9 cellular contexts compared by ENCODE assay signal in genomic region chr17:44014133-44014436, GRCh38. TPM values are rescaled to one million over a fixed set of nuclear protein-coding genes. Genes with fewer than 3 reads are reported as not detected.
DNase-seq lines count a peak whose midpoint lies in the region; ATAC-seq, FAIRE-seq and TF ChIP-seq lines count a peak whose summit lies in the region.
"Had no signal": no experiment of that assay in that cellular context is flagged by ENCODE, and none has a peak within 500 bp of the region (broad histone marks: within the 10 kb centered on the region; RNA-seq: fewer than 3 reads in every experiment).

No MANE protein-coding gene starts in this region.

- CTCF ChIA-PET in K562 (lab: Yijun Ruan, JAX; ENCODE audit: low intra/inter-chr PET ratio), result no interaction called here

- no peaks in the 10 kb centered on the region for H3K27me3 Mint-ChIP-seq in activated T-cell treated with anti-CD3 and anti-CD28 coated beads, Interleukin-2, amount 50 U/mL, for 4 hours (ENCODE audit: low read depth)
- no peaks in the 10 kb centered on the region for H3K27me3 Mint-ChIP-seq in type B pancreatic cell

- H3K9me1 ChIP-seq in K562 (ENCODE audit: control insufficient read depth, insufficient read depth, low read length), result no peaks in the 10 kb centered on the region

- peaks cover 13% of the 10 kb centered on the region for H3K36me3 Mint-ChIP-seq in activated T-cell treated with anti-CD3 and anti-CD28 coated beads, Interleukin-2, amount 50 U/mL, for 4 hours (ENCODE audit: insufficient read depth)
- peaks cover 13% of the 10 kb centered on the region for H3K36me3 Mint-ChIP-seq in type B pancreatic cell

- H3K4me3 ChIP-seq in K562 (peak overlapping the region; percentile 72), lower lobe of right lung (peak overlapping the region; percentile 84)

- intact Hi-C loops in K562 (cut with micrococcal nuclease) (loop anchor here (10.0 kb wide), 1 partner anchor 151 kb away; no protein-coding TSS in a partner anchor), lower lobe of right lung (cut with DNase I) (no loop called here)

- no peak for TF ChIP-seq EP300 in K562 (IDR thresholded peaks at IDR 0.05; ENCODE audit: low read length)

- H3K4me3 Mint-ChIP-seq in activated T-cell treated with anti-CD3 and anti-CD28 coated beads, Interleukin-2, amount 50 U/mL, for 4 hours, result peak overlapping the region; percentile 99
- peak overlapping the region; percentile 97 for H3K4me3 Mint-ChIP-seq in type B pancreatic cell

- no peak for DNase-seq in activated T-cell treated with anti-CD3 and anti-CD28 coated beads, Interleukin-2, amount 50 U/mL, for 4 hours
- DNase-seq in activated T-cell treated with anti-CD3 and anti-CD28 coated beads, Interleukin-2, amount 50 U/mL, for 48 hours, result no peak
- DNase-seq in K562 (ENCODE audit: extremely low read depth in 1 of 4, low spot score in 3 of 4) (no peak), lower lobe of right lung (no peak), type B pancreatic cell (ENCODE audit: extremely low spot score, unreplicated experiment) (no peak)

- in situ Hi-C loops in K562 (cut with MboI), result no loop called here

- H3K27ac ChIP-seq in K562 (ENCODE audit: extremely low read depth, low read depth, low read length) (peak overlapping the region; percentile 73; the same call in 2 of the 3 replicates), lower lobe of right lung (peak overlapping the region; percentile 82)

- WGBS in K562 (ENCODE audit: insufficient coverage, low coverage, missing lambda C conversion rate), result 8% methylated on average over 11 of the region's 12 CpGs

- H2AFZ ChIP-seq in K562 (ENCODE audit: low read depth, low read length), result peak overlapping the region; percentile 97

- H3K27me3 ChIP-seq in K562 (ENCODE audit: control insufficient read depth in 2 of 2, insufficient read depth in 2 of 2, low read length in 2 of 2) (no peaks in the 10 kb centered on the region), lower lobe of right lung (ENCODE audit: low read depth) (no peaks in the 10 kb centered on the region)

- TF ChIP-seq CTCF in K562 (IDR thresholded peaks at IDR 0.05 in 2 of 3, conservative IDR thresholded peaks at IDR 0.05 in 1 of 3; ENCODE audit: insufficient read depth in 2 of 3, low read depth in 1 of 3, low read length in 3 of 3) (no peak), lower lobe of right lung (IDR thresholded peaks at IDR 0.05) (no peak), type B pancreatic cell (conservative IDR thresholded peaks at IDR 0.05) (no peak)

- H3K4me1 Mint-ChIP-seq in activated T-cell treated with anti-CD3 and anti-CD28 coated beads, Interleukin-2, amount 50 U/mL, for 4 hours (ENCODE audit: low read depth), result peaks cover 8% of the 10 kb centered on the region
- peaks cover 11% of the 10 kb centered on the region for H3K4me1 Mint-ChIP-seq in type B pancreatic cell (ENCODE audit: unreplicated experiment)

- peak overlapping the region; percentile 92 to 99 for H3K9ac ChIP-seq in K562 (ENCODE audit: insufficient read depth in 1 of 2, low read depth in 2 of 2, low read length in 2 of 2)

- H3K9me3 ChIP-seq in K562 (replicated peaks; ENCODE audit: control insufficient read depth, insufficient read depth, low read depth, low read length), result no peaks in the 10 kb centered on the region
- H3K9me3 ChIP-seq in lower lobe of right lung, result no peaks in the 10 kb centered on the region

- H3K9me3 Mint-ChIP-seq in activated T-cell treated with anti-CD3 and anti-CD28 coated beads, Interleukin-2, amount 50 U/mL, for 4 hours, result no peaks in the 10 kb centered on the region
- H3K9me3 Mint-ChIP-seq in type B pancreatic cell, result no peaks in the 10 kb centered on the region

- no peak for TF ChIP-seq POLR2A in K562 (conservative IDR thresholded peaks at IDR 0.05)

- no peaks in the 10 kb centered on the region for H4K20me1 ChIP-seq in K562 (replicated peaks; ENCODE audit: control insufficient read depth, insufficient read depth, low read length)

- POLR2A ChIA-PET in K562 (lab: Yijun Ruan, JAX), result interaction anchor here (0.7 to 1.1 kb wide), 3 partner anchors 15 to 27 kb away, joined by 3 to 4 read pairs (median 4); no protein-coding TSS in a partner anchor

- no peak for FAIRE-seq in K562 (lab: Jason Lieb, UNC)
- FAIRE-seq: TTC549 had no signal

- no TSS peak for BruUV-seq in K562 (replicated peaks; lab: Mats Ljungman, UMichigan)

- H3K4me2 ChIP-seq in K562 (ENCODE audit: insufficient read depth, low read length), result peak overlapping the region; percentile 89

- H3K4me1 ChIP-seq in K562 (replicated peaks in 1 of 2; ENCODE audit: control insufficient read depth in 2 of 2, insufficient read depth in 2 of 2, low read length in 2 of 2) (peaks cover 14 to 20% of the 10 kb centered on the region in 2 experiments; a peak in 4 of 5 replicates), lower lobe of right lung (peaks cover 10% of the 10 kb centered on the region)

- H3K79me2 ChIP-seq in K562 (ENCODE audit: control insufficient read depth, insufficient read depth, low read length), result peaks cover 12% of the 10 kb centered on the region; the same call in 2 of the 3 replicates

- no peak for TF ChIP-seq RAD21 in K562 (CRISPR knock-in tag; conservative IDR thresholded peaks at IDR 0.05 in 1 of 2, IDR thresholded peaks at IDR 0.05 in 1 of 2)

- peak overlapping the region; percentile 94 for H3K27ac Mint-ChIP-seq in type B pancreatic cell

- ATAC-seq in activated T-cell treated with anti-CD3 and anti-CD28 coated beads, Interleukin-2, amount 50 U/mL, for 4 hours, result peak in 1 of 2 donors; percentile 21
- ATAC-seq in K562, result no peak; the same call in 2 of the 3 replicates
- peak; percentile 2 to 30 for ATAC-seq in lower lobe of right lung
- ATAC-seq in HG03095 (IDR thresholded peaks at IDR 0.05; ENCODE audit: unreplicated experiment), result no peak
- no peak for ATAC-seq in GM18909 (IDR thresholded peaks at IDR 0.05; ENCODE audit: poor library complexity, unreplicated experiment)
- ATAC-seq in HG02798 (IDR thresholded peaks at IDR 0.05; ENCODE audit: poor library complexity, unreplicated experiment), result no peak

- peaks cover 16% of the 10 kb centered on the region; the same call in 1 of the 3 replicates for H3K36me3 ChIP-seq in K562 (ENCODE audit: control insufficient read depth, insufficient read depth, low read length)
- peaks cover 26% of the 10 kb centered on the region for H3K36me3 ChIP-seq in lower lobe of right lung

RNA-seq across cellular contexts. Expression of gene TMEM101, which starts 0.7 kb away (rescaled TPM):
- 10 to 100 TPM; 20.2 to 23.1 (median 22.5) TPM for total RNA-seq in activated T-cell treated with anti-CD3 and anti-CD28 coated beads, Interleukin-2, amount 50 U/mL, for 4 hours
- 29.2 and 76.2 TPM in 2 replicates for total RNA-seq in K562 (2011; cell fraction: chromatin; rRNA removed; ENCODE audit: low replicate concordance)
- total RNA-seq in K562 (2011; cell fraction: nucleolus; rRNA removed), result 97.2 and 110 TPM in 2 replicates
- 81.8 and 82.7 TPM in 2 replicates for total RNA-seq in K562 (2011; cell fraction: nucleoplasm; rRNA removed)
- total RNA-seq in K562 (2014; rRNA removed), result 42.8 and 45.1 TPM in 2 replicates
- 17.8 and 22.4 TPM in 2 replicates for total RNA-seq in K562 (2014; rRNA removed; fragmentation: Illumina TruSeq; extraction: Trizol)
- 27.2 and 30.8 TPM in 2 replicates for total RNA-seq in K562 (2015; rRNA removed; fragmentation: Illumina TruSeq; extraction: Trizol)
- 35.6 and 37.8 TPM in 2 replicates for total RNA-seq in K562 (2021)
- 35.4 and 49.7 TPM in 2 replicates for polyA plus RNA-seq in K562 (2011; rRNA removed)
- polyA plus RNA-seq in K562 (2011; cell fraction: cytosol; rRNA removed), result 81.1 and 94.4 TPM in 2 replicates
- polyA plus RNA-seq in K562 (2011; cell fraction: nucleus; rRNA removed), result 33.4 and 33.8 TPM in 2 replicates
- 39.5 and 56.3 TPM in 2 replicates for polyA plus RNA-seq in K562 (2012)
- 21.2 and 31.4 TPM in 2 replicates for polyA plus RNA-seq in K562 (2014; fragmentation: Illumina TruSeq; extraction: Trizol)
- 100 to 1,000 TPM in 1 of 2 experiments, 10 to 100 TPM in 1; 79.4 to 110 TPM for polyA plus RNA-seq in K562 (2014; fragmentation: Nextera tagmentation; extraction: Ambion mirVana)
- 50.9 and 55.7 TPM in 2 replicates for polyA plus RNA-seq in K562 (2014; rRNA removed)
- polyA minus RNA-seq in K562 (2011; rRNA and poly(A)+ RNA removed), result 34.9 and 37.8 TPM in 2 replicates
- polyA minus RNA-seq in K562 (2011; cell fraction: cytosol; rRNA and poly(A)+ RNA removed), result 18.9 and 27.4 TPM in 2 replicates
- polyA minus RNA-seq in K562 (2011; cell fraction: nucleus; rRNA and poly(A)+ RNA removed), result 13.7 and 19.7 TPM in 2 replicates
- 28.4 TPM for total RNA-seq in lower lobe of right lung
- total RNA-seq in type B pancreatic cell (ENCODE audit: low replicate concordance), result 33.8 and 34.4 TPM in 2 replicates

RNA-seq across cellular contexts. Expression of gene NAGS, which starts 9.7 kb away (rescaled TPM):
- total RNA-seq in activated T-cell treated with anti-CD3 and anti-CD28 coated beads, Interleukin-2, amount 50 U/mL, for 4 hours, result under 1 TPM; 0.25 to 0.52 (median 0.45) TPM
- total RNA-seq in K562 (2011; cell fraction: chromatin; rRNA removed; ENCODE audit: low replicate concordance), result not detected in 2 replicates
- total RNA-seq in K562 (2011; cell fraction: nucleolus; rRNA removed), result not detected in 2 replicates
- total RNA-seq in K562 (2011; cell fraction: nucleoplasm; rRNA removed), result not detected in 2 replicates
- total RNA-seq in K562 (2014; rRNA removed) (not detected in 2 replicates), K562 (2014; rRNA removed; fragmentation: Illumina TruSeq; extraction: Trizol) (not detected in 2 replicates), K562 (2015; rRNA removed; fragmentation: Illumina TruSeq; extraction: Trizol) (not detected in 2 replicates), K562 (2021) (not detected in 2 replicates), lower lobe of right lung (6.4 TPM), type B pancreatic cell (ENCODE audit: low replicate concordance) (1.9 and 2.1 TPM in 2 replicates)
- polyA plus RNA-seq in K562 (2011; rRNA removed) (0.03 TPM in 1 of 2 replicates, not detected in the other), K562 (2014; fragmentation: Illumina TruSeq; extraction: Trizol) (0.10 TPM in 1 of 2 replicates, not detected in the other), K562 (2014; fragmentation: Nextera tagmentation; extraction: Ambion mirVana) (not detected), K562 (2014; rRNA removed) (0.28 TPM in 1 of 2 replicates, not detected in the other)
- 0.12 TPM in 1 of 2 replicates, not detected in the other for polyA plus RNA-seq in K562 (2011; cell fraction: cytosol; rRNA removed)
- not detected in 2 replicates for polyA plus RNA-seq in K562 (2011; cell fraction: nucleus; rRNA removed)
- polyA plus RNA-seq in K562 (2012), result 0.10 and 0.11 TPM in 2 replicates
- not detected in 2 replicates for polyA minus RNA-seq in K562 (2011; rRNA and poly(A)+ RNA removed)
- polyA minus RNA-seq in K562 (2011; cell fraction: cytosol; rRNA and poly(A)+ RNA removed), result not detected in 2 replicates
- not detected in 2 replicates for polyA minus RNA-seq in K562 (2011; cell fraction: nucleus; rRNA and poly(A)+ RNA removed)

RNA-seq across cellular contexts. Expression of gene LSM12, which starts 52.4 kb away (rescaled TPM):
- total RNA-seq in activated T-cell treated with anti-CD3 and anti-CD28 coated beads, Interleukin-2, amount 50 U/mL, for 4 hours, result 10 to 100 TPM; 77.6 to 88.2 (median 85.9) TPM
- total RNA-seq in K562 (2011; cell fraction: chromatin; rRNA removed; ENCODE audit: low replicate concordance), result 48.1 and 49.0 TPM in 2 replicates
- 32.9 and 33.7 TPM in 2 replicates for total RNA-seq in K562 (2011; cell fraction: nucleolus; rRNA removed)
- total RNA-seq in K562 (2011; cell fraction: nucleoplasm; rRNA removed), result 64.8 and 108 TPM in 2 replicates
- total RNA-seq in K562 (2014; rRNA removed) (53.0 and 71.1 TPM in 2 replicates), K562 (2014; rRNA removed; fragmentation: Illumina TruSeq; extraction: Trizol) (78.4 and 82.8 TPM in 2 replicates), K562 (2015; rRNA removed; fragmentation: Illumina TruSeq; extraction: Trizol) (95.0 and 102 TPM in 2 replicates), K562 (2021) (104 and 108 TPM in 2 replicates), lower lobe of right lung (39.1 TPM), type B pancreatic cell (ENCODE audit: low replicate concordance) (44.8 and 50.6 TPM in 2 replicates)
- polyA plus RNA-seq in K562 (2011; rRNA removed) (66.3 and 82.2 TPM in 2 replicates), K562 (2014; fragmentation: Illumina TruSeq; extraction: Trizol) (98.5 and 124 TPM in 2 replicates), K562 (2014; fragmentation: Nextera tagmentation; extraction: Ambion mirVana) (100 to 1,000 TPM in 1 of 2 experiments, 10 to 100 TPM in 1; 89.3 to 258 TPM), K562 (2014; rRNA removed) (70.0 and 80.9 TPM in 2 replicates)
- 56.4 and 75.0 TPM in 2 replicates for polyA plus RNA-seq in K562 (2011; cell fraction: cytosol; rRNA removed)
- polyA plus RNA-seq in K562 (2011; cell fraction: nucleus; rRNA removed), result 32.9 and 38.2 TPM in 2 replicates
- 40.9 and 63.3 TPM in 2 replicates for polyA plus RNA-seq in K562 (2012)
- 133 and 173 TPM in 2 replicates for polyA minus RNA-seq in K562 (2011; rRNA and poly(A)+ RNA removed)
- 44.4 and 52.5 TPM in 2 replicates for polyA minus RNA-seq in K562 (2011; cell fraction: cytosol; rRNA and poly(A)+ RNA removed)
- polyA minus RNA-seq in K562 (2011; cell fraction: nucleus; rRNA and poly(A)+ RNA removed), result 11.3 and 24.1 TPM in 2 replicates

RNA-seq across cellular contexts. Expression of gene G6PC3, which starts 56.5 kb away (rescaled TPM):
- 10 to 100 TPM; 24.7 to 28.4 (median 24.9) TPM for total RNA-seq in activated T-cell treated with anti-CD3 and anti-CD28 coated beads, Interleukin-2, amount 50 U/mL, for 4 hours
- total RNA-seq in K562 (2011; cell fraction: chromatin; rRNA removed; ENCODE audit: low replicate concordance), result 33.6 and 98.9 TPM in 2 replicates
- total RNA-seq in K562 (2011; cell fraction: nucleolus; rRNA removed), result 135 and 137 TPM in 2 replicates
- 99.2 and 101 TPM in 2 replicates for total RNA-seq in K562 (2011; cell fraction: nucleoplasm; rRNA removed)
- total RNA-seq in K562 (2014; rRNA removed), result 31.1 and 37.6 TPM in 2 replicates
- 11.4 and 11.6 TPM in 2 replicates for total RNA-seq in K562 (2014; rRNA removed; fragmentation: Illumina TruSeq; extraction: Trizol)
- 24.1 and 26.8 TPM in 2 replicates for total RNA-seq in K562 (2015; rRNA removed; fragmentation: Illumina TruSeq; extraction: Trizol)
- total RNA-seq in K562 (2021), result 41.9 and 47.4 TPM in 2 replicates
- polyA plus RNA-seq in K562 (2011; rRNA removed), result 46.6 and 55.1 TPM in 2 replicates
- polyA plus RNA-seq in K562 (2011; cell fraction: cytosol; rRNA removed), result 121 and 218 TPM in 2 replicates
- polyA plus RNA-seq in K562 (2011; cell fraction: nucleus; rRNA removed), result 51.8 and 71.7 TPM in 2 replicates
- 62.0 and 81.3 TPM in 2 replicates for polyA plus RNA-seq in K562 (2012)
- polyA plus RNA-seq in K562 (2014; fragmentation: Illumina TruSeq; extraction: Trizol), result 49.5 and 60.5 TPM in 2 replicates
- polyA plus RNA-seq in K562 (2014; fragmentation: Nextera tagmentation; extraction: Ambion mirVana), result 10 to 100 TPM; 10.4 to 14.8 TPM
- 56.3 and 57.8 TPM in 2 replicates for polyA plus RNA-seq in K562 (2014; rRNA removed)
- 31.6 and 48.8 TPM in 2 replicates for polyA minus RNA-seq in K562 (2011; rRNA and poly(A)+ RNA removed)
- 44.7 and 61.0 TPM in 2 replicates for polyA minus RNA-seq in K562 (2011; cell fraction: cytosol; rRNA and poly(A)+ RNA removed)
- polyA minus RNA-seq in K562 (2011; cell fraction: nucleus; rRNA and poly(A)+ RNA removed), result 24.7 and 25.6 TPM in 2 replicates
- total RNA-seq in lower lobe of right lung, result 40.1 TPM
- total RNA-seq in type B pancreatic cell (ENCODE audit: low replicate concordance), result 63.6 and 63.7 TPM in 2 replicates

Comparison
In these comparisons a context has a peak if more than half of its experiments do, and no peak if none do; other contexts are left out.
1. ATAC-seq: peak in lower lobe of right lung (2 of 2); none in K562 (single experiment), HG03095 (single experiment), GM18909 (single experiment) and HG02798 (single experiment).